Comparison of ENCODE assay signal across 15 cellular contexts in the genomic region with DNA sequence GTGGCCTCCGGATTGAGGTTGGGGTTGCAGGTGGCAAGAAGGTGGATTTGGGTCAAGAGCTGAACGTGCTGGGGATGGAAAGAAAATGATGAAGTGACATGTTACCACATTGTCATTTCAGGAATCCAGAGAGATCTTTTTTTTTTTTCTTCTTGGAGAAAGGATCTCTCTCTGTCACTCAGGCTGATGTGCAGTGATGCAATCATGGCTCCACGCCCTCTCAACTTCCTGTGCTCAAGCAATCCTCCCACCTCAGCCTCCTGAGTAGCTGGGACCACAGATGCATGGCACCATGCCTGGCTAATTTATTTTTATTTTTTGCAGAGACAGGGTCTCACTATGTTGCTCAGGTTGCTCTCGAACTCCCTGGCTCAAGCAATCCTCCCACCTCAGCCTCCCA.
DNase-seq lines count a peak whose midpoint lies in the region; ATAC-seq lines count a peak whose summit lies in the region.
"Had no signal": no experiment of that assay in that cellular context is flagged by ENCODE, and none has a peak within 500 bp of the region (broad histone marks: within the 10 kb centered on the region; RNA-seq: fewer than 3 reads in every experiment).

No MANE protein-coding gene starts in this region.

- DNase-seq in activated T-cell treated with anti-CD3 and anti-CD28 coated beads, Interleukin-2, amount 50 U/mL, for 72 hours, result no peak
- DNase-seq in activated T-cell treated with anti-CD3 and anti-CD28 coated beads, Interleukin-2, amount 50 U/mL, for 48 hours, result no peak
- peak; percentile 39 for DNase-seq in MG63
- DNase-seq in activated naive CD8-positive, alpha-beta T cell treated with anti-CD3 and anti-CD28 coated beads for 36 hours, result no peak
- peak; percentile 19 for DNase-seq in putamen (ENCODE audit: low spot score)
- DNase-seq in NCI-H446 (lab: John Stamatoyannopoulos, UW), result no peak
- no peak for DNase-seq in inferior parietal cortex (ENCODE audit: extremely low spot score)
- DNase-seq: H9, mesenchymal stem cell, NCI-H2171 treated with DMSO at 0.1 percent for 48 hours, pancreas, T1000 had no signal

- H3K4me3 ChIP-seq in MG63, result no peak overlapping the region
- H3K4me3 ChIP-seq: breast epithelium, pancreas had no signal

- H3K27me3 Mint-ChIP-seq in activated T-cell treated with anti-CD3 and anti-CD28 coated beads, Interleukin-2, amount 50 U/mL, for 72 hours (ENCODE audit: low read depth), result no peaks in the 10 kb centered on the region
- no peaks in the 10 kb centered on the region for H3K27me3 Mint-ChIP-seq in activated naive CD8-positive, alpha-beta T cell treated with anti-CD3 and anti-CD28 coated beads for 36 hours

- H3K4me1 Mint-ChIP-seq in activated T-cell treated with anti-CD3 and anti-CD28 coated beads, Interleukin-2, amount 50 U/mL, for 72 hours (ENCODE audit: low read depth), result peaks cover 4% of the 10 kb centered on the region
- peaks cover 6% of the 10 kb centered on the region for H3K4me1 Mint-ChIP-seq in activated naive CD8-positive, alpha-beta T cell treated with anti-CD3 and anti-CD28 coated beads for 36 hours
- H3K4me1 Mint-ChIP-seq: H9 had no signal

- no peak overlapping the region for H3K4me3 Mint-ChIP-seq in activated T-cell treated with anti-CD3 and anti-CD28 coated beads, Interleukin-2, amount 50 U/mL, for 72 hours
- no peak overlapping the region for H3K4me3 Mint-ChIP-seq in activated naive CD8-positive, alpha-beta T cell treated with anti-CD3 and anti-CD28 coated beads for 36 hours
- H3K4me3 Mint-ChIP-seq: H9 had no signal

- H3K36me3 Mint-ChIP-seq in activated T-cell treated with anti-CD3 and anti-CD28 coated beads, Interleukin-2, amount 50 U/mL, for 72 hours (ENCODE audit: insufficient read depth in 2 of 2), result peaks cover 9 to 30% of the 10 kb centered on the region in 2 donors
- H3K36me3 Mint-ChIP-seq in activated naive CD8-positive, alpha-beta T cell treated with anti-CD3 and anti-CD28 coated beads for 36 hours, result peaks cover 25% of the 10 kb centered on the region

- ATAC-seq in activated T-cell treated with anti-CD3 and anti-CD28 coated beads, Interleukin-2, amount 50 U/mL, for 72 hours (replicated peaks in 1 of 2), result no peak
- ATAC-seq in HG03045 (IDR thresholded peaks at IDR 0.05; ENCODE audit: unreplicated experiment), result no peak
- ATAC-seq: Panc1, pancreas had no signal

- H3K27me3 ChIP-seq in MG63, result no peaks in the 10 kb centered on the region
- H3K27me3 ChIP-seq: breast epithelium, pancreas had no signal

- H3K27ac Mint-ChIP-seq in activated T-cell treated with anti-CD3 and anti-CD28 coated beads, Interleukin-2, amount 50 U/mL, for 72 hours, result peak overlapping the region; percentile 61
- H3K27ac Mint-ChIP-seq in activated naive CD8-positive, alpha-beta T cell treated with anti-CD3 and anti-CD28 coated beads for 36 hours, result peak overlapping the region; percentile 74

- H3K9me3 ChIP-seq in MG63, result no peaks in the 10 kb centered on the region
- H3K9me3 ChIP-seq: breast epithelium, pancreas had no signal

- peaks cover 82% of the 10 kb centered on the region for H3K36me3 ChIP-seq in MG63
- H3K36me3 ChIP-seq: breast epithelium had no signal

- no peaks in the 10 kb centered on the region for H3K9me3 Mint-ChIP-seq in activated T-cell treated with anti-CD3 and anti-CD28 coated beads, Interleukin-2, amount 50 U/mL, for 72 hours
- H3K9me3 Mint-ChIP-seq in activated naive CD8-positive, alpha-beta T cell treated with anti-CD3 and anti-CD28 coated beads for 36 hours, result no peaks in the 10 kb centered on the region
- H3K9me3 Mint-ChIP-seq: H9 had no signal

Comparison
In these comparisons a context has a peak if more than half of its experiments do, and no peak if none do; other contexts are left out.
1. DNase-seq: peak in MG63 (single experiment) and putamen (single experiment); none in activated T-cell treated with anti-CD3 and anti-CD28 coated beads, Interleukin-2, amount 50 U/mL, for 72 hours (0 of 2), activated T-cell treated with anti-CD3 and anti-CD28 coated beads, Interleukin-2, amount 50 U/mL, for 48 hours (0 of 2), activated naive CD8-positive, alpha-beta T cell treated with anti-CD3 and anti-CD28 coated beads for 36 hours (single experiment), NCI-H446 (0 of 2) and inferior parietal cortex (single experiment).